ENCODE assay signal across 1 cellular context in the genomic region with DNA sequence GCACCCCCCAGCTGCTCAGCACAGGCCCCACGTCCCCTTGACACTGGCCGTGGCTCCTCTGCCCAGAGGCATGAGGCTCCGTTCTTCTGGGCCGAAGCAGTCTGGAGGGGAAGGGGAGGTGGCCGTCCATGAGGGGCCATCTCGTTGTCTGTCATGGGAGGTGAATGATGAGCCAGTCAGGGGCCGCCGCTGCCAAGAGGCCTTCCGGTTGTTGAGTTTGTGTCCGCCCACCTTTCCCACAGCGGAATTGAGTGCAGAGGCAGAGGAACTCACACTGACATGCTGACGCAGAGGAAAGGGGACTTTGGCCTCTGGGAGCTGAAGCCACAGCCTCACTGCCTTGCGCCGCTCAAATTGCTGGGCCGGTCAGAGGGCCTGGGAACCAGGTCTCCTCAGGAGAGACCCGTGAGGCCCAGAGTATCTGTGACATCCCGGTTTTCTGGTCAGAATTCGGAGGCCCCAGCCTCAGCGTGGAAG.
A peak's percentile ranks its signal among the peaks of the same experiment; 100 is the strongest.
TF ChIP-seq lines count a peak whose summit lies in the region.

No MANE protein-coding gene starts in this region.

TF ChIP-seq in HepG2, 621 proteins besides CTCF, POLR2A, EP300 and RAD21 (continued from another document and continues in another):
- peak; percentile 65; the same call in 1 of the 2 replicates for TF ChIP-seq REPIN1 (CRISPR knock-in tag; IDR thresholded peaks at IDR 0.05; ENCODE audit: borderline replicate concordance, low read depth)
- TF ChIP-seq ARHGAP35 (CRISPR knock-in tag; IDR thresholded peaks at IDR 0.05; ENCODE audit: borderline replicate concordance), result peak; percentile 52; the same call in 1 of the 2 replicates
- peak; percentile 99 for TF ChIP-seq ZNF292 (CRISPR knock-in tag; IDR thresholded peaks at IDR 0.05; ENCODE audit: borderline replicate concordance, low read depth)
- TF ChIP-seq GTF2F1 (IDR thresholded peaks at IDR 0.05; ENCODE audit: low read length), result no peak
- TF ChIP-seq ZNF564 (CRISPR knock-in tag; IDR thresholded peaks at IDR 0.05), result no peak
- peak; percentile 89 for TF ChIP-seq HOXD1 (CRISPR knock-in tag; IDR thresholded peaks at IDR 0.05)
- no peak for TF ChIP-seq ZNF660 (CRISPR knock-in tag; IDR thresholded peaks at IDR 0.05; ENCODE audit: borderline replicate concordance, low read depth)
- no peak for TF ChIP-seq SOX13 (IDR thresholded peaks at IDR 0.05)
- TF ChIP-seq SOX13 (CRISPR knock-in tag; conservative IDR thresholded peaks at IDR 0.05 in 1 of 2, IDR thresholded peaks at IDR 0.05 in 1 of 2), result peak in 1 of 2 experiments; percentile 31; a peak in 1 of 4 replicates
- TF ChIP-seq, protein P1, sequence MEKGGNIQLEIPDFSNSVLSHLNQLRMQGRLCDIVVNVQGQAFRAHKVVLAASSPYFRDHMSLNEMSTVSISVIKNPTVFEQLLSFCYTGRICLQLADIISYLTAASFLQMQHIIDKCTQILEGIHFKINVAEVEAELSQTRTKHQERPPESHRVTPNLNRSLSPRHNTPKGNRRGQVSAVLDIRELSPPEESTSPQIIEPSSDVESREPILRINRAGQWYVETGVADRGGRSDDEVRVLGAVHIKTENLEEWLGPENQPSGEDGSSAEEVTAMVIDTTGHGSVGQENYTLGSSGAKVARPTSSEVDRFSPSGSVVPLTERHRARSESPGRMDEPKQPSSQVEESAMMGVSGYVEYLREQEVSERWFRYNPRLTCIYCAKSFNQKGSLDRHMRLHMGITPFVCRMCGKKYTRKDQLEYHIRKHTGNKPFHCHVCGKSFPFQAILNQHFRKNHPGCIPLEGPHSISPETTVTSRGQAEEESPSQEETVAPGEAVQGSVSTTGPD (CRISPR knock-in tag; IDR thresholded peaks at IDR 0.05), result no peak
- peak; percentile 64; the same call in 1 of the 2 replicates for TF ChIP-seq TBX2 (CRISPR knock-in tag; IDR thresholded peaks at IDR 0.05; ENCODE audit: borderline replicate concordance)
- TF ChIP-seq CCDC6 (CRISPR knock-in tag; IDR thresholded peaks at IDR 0.05), result no peak
- TF ChIP-seq ZNF274 (CRISPR knock-in tag; IDR thresholded peaks at IDR 0.05), result 0 out of 2 replicates have a peak, but pooled peaks have one; percentile 40
- TF ChIP-seq MAFF (IDR thresholded peaks at IDR 0.05; ENCODE audit: low read depth, low read length), result peak; percentile 85
- no peak for TF ChIP-seq GZF1 (CRISPR knock-in tag; IDR thresholded peaks at IDR 0.05)
- TF ChIP-seq, protein P2, sequence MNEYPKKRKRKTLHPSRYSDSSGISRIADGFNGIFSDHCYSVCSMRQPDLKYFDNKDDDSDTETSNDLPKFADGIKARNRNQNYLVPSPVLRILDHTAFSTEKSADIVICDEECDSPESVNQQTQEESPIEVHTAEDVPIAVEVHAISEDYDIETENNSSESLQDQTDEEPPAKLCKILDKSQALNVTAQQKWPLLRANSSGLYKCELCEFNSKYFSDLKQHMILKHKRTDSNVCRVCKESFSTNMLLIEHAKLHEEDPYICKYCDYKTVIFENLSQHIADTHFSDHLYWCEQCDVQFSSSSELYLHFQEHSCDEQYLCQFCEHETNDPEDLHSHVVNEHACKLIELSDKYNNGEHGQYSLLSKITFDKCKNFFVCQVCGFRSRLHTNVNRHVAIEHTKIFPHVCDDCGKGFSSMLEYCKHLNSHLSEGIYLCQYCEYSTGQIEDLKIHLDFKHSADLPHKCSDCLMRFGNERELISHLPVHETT (CRISPR knock-in tag; conservative IDR thresholded peaks at IDR 0.05), result no peak
- peak; percentile 80; the same call in 1 of the 2 replicates for TF ChIP-seq ZFP37 (CRISPR knock-in tag; IDR thresholded peaks at IDR 0.05; ENCODE audit: borderline replicate concordance)
- peak; percentile 66; the same call in 1 of the 2 replicates for TF ChIP-seq ZNF232 (CRISPR knock-in tag; IDR thresholded peaks at IDR 0.05; ENCODE audit: borderline replicate concordance)
- TF ChIP-seq, protein P3, sequence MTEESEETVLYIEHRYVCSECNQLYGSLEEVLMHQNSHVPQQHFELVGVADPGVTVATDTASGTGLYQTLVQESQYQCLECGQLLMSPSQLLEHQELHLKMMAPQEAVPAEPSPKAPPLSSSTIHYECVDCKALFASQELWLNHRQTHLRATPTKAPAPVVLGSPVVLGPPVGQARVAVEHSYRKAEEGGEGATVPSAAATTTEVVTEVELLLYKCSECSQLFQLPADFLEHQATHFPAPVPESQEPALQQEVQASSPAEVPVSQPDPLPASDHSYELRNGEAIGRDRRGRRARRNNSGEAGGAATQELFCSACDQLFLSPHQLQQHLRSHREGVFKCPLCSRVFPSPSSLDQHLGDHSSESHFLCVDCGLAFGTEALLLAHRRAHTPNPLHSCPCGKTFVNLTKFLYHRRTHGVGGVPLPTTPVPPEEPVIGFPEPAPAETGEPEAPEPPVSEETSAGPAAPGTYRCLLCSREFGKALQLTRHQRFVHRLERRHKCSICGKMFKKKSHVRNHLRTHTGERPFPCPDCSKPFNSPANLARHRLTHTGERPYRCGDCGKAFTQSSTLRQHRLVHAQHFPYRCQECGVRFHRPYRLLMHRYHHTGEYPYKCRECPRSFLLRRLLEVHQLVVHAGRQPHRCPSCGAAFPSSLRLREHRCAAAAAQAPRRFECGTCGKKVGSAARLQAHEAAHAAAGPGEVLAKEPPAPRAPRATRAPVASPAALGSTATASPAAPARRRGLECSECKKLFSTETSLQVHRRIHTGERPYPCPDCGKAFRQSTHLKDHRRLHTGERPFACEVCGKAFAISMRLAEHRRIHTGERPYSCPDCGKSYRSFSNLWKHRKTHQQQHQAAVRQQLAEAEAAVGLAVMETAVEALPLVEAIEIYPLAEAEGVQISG (CRISPR knock-in tag; IDR thresholded peaks at IDR 0.05), result peak; percentile 83
- TF ChIP-seq AKAP8 (CRISPR knock-in tag; IDR thresholded peaks at IDR 0.05), result no peak
- TF ChIP-seq ZNF251 (CRISPR knock-in tag; IDR thresholded peaks at IDR 0.05), result no peak
- TF ChIP-seq, protein P4, sequence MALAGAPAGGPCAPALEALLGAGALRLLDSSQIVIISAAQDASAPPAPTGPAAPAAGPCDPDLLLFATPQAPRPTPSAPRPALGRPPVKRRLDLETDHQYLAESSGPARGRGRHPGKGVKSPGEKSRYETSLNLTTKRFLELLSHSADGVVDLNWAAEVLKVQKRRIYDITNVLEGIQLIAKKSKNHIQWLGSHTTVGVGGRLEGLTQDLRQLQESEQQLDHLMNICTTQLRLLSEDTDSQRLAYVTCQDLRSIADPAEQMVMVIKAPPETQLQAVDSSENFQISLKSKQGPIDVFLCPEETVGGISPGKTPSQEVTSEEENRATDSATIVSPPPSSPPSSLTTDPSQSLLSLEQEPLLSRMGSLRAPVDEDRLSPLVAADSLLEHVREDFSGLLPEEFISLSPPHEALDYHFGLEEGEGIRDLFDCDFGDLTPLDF (CRISPR knock-in tag; IDR thresholded peaks at IDR 0.05), result no peak
- peak; percentile 88; the same call in 1 of the 2 replicates for TF ChIP-seq MTF2 (CRISPR knock-in tag; IDR thresholded peaks at IDR 0.05; ENCODE audit: borderline replicate concordance)
- peak; percentile 65 for TF ChIP-seq THAP11 (CRISPR knock-in tag; IDR thresholded peaks at IDR 0.05)
- peak; percentile 97 for TF ChIP-seq MEIS2 (CRISPR knock-in tag; IDR thresholded peaks at IDR 0.05)
- TF ChIP-seq, protein P5, sequence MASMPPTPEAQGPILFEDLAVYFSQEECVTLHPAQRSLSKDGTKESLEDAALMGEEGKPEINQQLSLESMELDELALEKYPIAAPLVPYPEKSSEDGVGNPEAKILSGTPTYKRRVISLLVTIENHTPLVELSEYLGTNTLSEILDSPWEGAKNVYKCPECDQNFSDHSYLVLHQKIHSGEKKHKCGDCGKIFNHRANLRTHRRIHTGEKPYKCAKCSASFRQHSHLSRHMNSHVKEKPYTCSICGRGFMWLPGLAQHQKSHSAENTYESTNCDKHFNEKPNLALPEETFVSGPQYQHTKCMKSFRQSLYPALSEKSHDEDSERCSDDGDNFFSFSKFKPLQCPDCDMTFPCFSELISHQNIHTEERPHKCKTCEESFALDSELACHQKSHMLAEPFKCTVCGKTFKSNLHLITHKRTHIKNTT (CRISPR knock-in tag; IDR thresholded peaks at IDR 0.05), result no peak
- TF ChIP-seq ADNP (CRISPR knock-in tag; IDR thresholded peaks at IDR 0.05), result peak; percentile 31; the same call in 1 of the 2 replicates
- no peak for TF ChIP-seq NAIF1 (CRISPR knock-in tag; IDR thresholded peaks at IDR 0.05; ENCODE audit: borderline replicate concordance)
- TF ChIP-seq BRD4 (CRISPR knock-in tag; IDR thresholded peaks at IDR 0.05), result peak; percentile 59; the same call in 1 of the 2 replicates
- TF ChIP-seq, protein P6, sequence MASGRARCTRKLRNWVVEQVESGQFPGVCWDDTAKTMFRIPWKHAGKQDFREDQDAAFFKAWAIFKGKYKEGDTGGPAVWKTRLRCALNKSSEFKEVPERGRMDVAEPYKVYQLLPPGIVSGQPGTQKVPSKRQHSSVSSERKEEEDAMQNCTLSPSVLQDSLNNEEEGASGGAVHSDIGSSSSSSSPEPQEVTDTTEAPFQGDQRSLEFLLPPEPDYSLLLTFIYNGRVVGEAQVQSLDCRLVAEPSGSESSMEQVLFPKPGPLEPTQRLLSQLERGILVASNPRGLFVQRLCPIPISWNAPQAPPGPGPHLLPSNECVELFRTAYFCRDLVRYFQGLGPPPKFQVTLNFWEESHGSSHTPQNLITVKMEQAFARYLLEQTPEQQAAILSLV (CRISPR knock-in tag; IDR thresholded peaks at IDR 0.05; ENCODE audit: borderline replicate concordance), result 0 out of 2 replicates have a peak, but pooled peaks have one; percentile 51
- TF ChIP-seq, protein P7, sequence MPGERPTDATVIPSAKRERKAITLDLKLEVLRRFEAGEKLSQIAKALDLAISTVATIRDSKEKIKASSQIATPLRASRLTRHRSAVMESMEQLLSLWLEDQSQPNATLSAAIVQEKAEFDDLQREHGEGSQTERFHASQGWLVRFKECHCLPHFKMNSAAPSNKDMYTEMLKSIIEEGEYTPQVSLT (CRISPR knock-in tag; IDR thresholded peaks at IDR 0.05; ENCODE audit: borderline replicate concordance, low read depth), result no peak
- TF ChIP-seq, protein P8, sequence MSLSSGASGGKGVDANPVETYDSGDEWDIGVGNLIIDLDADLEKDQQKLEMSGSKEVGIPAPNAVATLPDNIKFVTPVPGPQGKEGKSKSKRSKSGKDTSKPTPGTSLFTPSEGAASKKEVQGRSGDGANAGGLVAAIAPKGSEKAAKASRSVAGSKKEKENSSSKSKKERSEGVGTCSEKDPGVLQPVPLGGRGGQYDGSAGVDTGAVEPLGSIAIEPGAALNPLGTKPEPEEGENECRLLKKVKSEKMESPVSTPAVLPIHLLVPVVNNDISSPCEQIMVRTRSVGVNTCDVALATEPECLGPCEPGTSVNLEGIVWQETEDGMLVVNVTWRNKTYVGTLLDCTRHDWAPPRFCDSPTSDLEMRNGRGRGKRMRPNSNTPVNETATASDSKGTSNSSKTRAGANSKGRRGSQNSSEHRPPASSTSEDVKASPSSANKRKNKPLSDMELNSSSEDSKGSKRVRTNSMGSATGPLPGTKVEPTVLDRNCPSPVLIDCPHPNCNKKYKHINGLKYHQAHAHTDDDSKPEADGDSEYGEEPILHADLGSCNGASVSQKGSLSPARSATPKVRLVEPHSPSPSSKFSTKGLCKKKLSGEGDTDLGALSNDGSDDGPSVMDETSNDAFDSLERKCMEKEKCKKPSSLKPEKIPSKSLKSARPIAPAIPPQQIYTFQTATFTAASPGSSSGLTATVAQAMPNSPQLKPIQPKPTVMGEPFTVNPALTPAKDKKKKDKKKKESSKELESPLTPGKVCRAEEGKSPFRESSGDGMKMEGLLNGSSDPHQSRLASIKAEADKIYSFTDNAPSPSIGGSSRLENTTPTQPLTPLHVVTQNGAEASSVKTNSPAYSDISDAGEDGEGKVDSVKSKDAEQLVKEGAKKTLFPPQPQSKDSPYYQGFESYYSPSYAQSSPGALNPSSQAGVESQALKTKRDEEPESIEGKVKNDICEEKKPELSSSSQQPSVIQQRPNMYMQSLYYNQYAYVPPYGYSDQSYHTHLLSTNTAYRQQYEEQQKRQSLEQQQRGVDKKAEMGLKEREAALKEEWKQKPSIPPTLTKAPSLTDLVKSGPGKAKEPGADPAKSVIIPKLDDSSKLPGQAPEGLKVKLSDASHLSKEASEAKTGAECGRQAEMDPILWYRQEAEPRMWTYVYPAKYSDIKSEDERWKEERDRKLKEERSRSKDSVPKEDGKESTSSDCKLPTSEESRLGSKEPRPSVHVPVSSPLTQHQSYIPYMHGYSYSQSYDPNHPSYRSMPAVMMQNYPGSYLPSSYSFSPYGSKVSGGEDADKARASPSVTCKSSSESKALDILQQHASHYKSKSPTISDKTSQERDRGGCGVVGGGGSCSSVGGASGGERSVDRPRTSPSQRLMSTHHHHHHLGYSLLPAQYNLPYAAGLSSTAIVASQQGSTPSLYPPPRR (CRISPR knock-in tag; IDR thresholded peaks at IDR 0.05; ENCODE audit: borderline replicate concordance), result no peak
- TF ChIP-seq GABPB1 (CRISPR knock-in tag; IDR thresholded peaks at IDR 0.05), result peak; percentile 92
- TF ChIP-seq MXI1 (IDR thresholded peaks at IDR 0.05; ENCODE audit: borderline replicate concordance, low read depth, low read length), result no peak; the same call in 2 of the 3 replicates
- no peak for TF ChIP-seq ZNF550 (CRISPR knock-in tag; IDR thresholded peaks at IDR 0.05; ENCODE audit: borderline replicate concordance)
- TF ChIP-seq ZC3H13 (CRISPR knock-in tag; IDR thresholded peaks at IDR 0.05), result no peak
- TF ChIP-seq, protein P9, sequence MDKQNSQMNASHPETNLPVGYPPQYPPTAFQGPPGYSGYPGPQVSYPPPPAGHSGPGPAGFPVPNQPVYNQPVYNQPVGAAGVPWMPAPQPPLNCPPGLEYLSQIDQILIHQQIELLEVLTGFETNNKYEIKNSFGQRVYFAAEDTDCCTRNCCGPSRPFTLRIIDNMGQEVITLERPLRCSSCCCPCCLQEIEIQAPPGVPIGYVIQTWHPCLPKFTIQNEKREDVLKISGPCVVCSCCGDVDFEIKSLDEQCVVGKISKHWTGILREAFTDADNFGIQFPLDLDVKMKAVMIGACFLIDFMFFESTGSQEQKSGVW (CRISPR knock-in tag; IDR thresholded peaks at IDR 0.05; ENCODE audit: borderline replicate concordance), result no peak
- TF ChIP-seq GATA4 (IDR thresholded peaks at IDR 0.05; ENCODE audit: borderline replicate concordance, low read depth), result no peak
- peak; percentile 59 for TF ChIP-seq YY1 (IDR thresholded peaks at IDR 0.05; ENCODE audit: insufficient read depth, insufficient replicate concordance, low read depth, low read length)
- peak; percentile 80 to 91 for TF ChIP-seq MAFK (conservative IDR thresholded peaks at IDR 0.05 in 1 of 2, IDR thresholded peaks at IDR 0.05 in 1 of 2; ENCODE audit: low read length in 2 of 2)
- no peak for TF ChIP-seq NONO (IDR thresholded peaks at IDR 0.05)
- peak; percentile 44; the same call in 1 of the 2 replicates for TF ChIP-seq NONO (CRISPR knock-in tag; conservative IDR thresholded peaks at IDR 0.05)
- no peak for TF ChIP-seq PRPF4 (IDR thresholded peaks at IDR 0.05; ENCODE audit: low read depth, low read length, poor library complexity, severe bottlenecking)
- peak; percentile 61; the same call in 1 of the 2 replicates for TF ChIP-seq IRF2 (CRISPR knock-in tag; IDR thresholded peaks at IDR 0.05)
- peak; percentile 46 for TF ChIP-seq ZNF883 (CRISPR knock-in tag; IDR thresholded peaks at IDR 0.05; ENCODE audit: not compliant biosample characterization)
- TF ChIP-seq ZNF747 (CRISPR knock-in tag; IDR thresholded peaks at IDR 0.05; ENCODE audit: borderline replicate concordance), result 0 out of 2 replicates have a peak, but pooled peaks have one; percentile 27
- TF ChIP-seq, protein P10, sequence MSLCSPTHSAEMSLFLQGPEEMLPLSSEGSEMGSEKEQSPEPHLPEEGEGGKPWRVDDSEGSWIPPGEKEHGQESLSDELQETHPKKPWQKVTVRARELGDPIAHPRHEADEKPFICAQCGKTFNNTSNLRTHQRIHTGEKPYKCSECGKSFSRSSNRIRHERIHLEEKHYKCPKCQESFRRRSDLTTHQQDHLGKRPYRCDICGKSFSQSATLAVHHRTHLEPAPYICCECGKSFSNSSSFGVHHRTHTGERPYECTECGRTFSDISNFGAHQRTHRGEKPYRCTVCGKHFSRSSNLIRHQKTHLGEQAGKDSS (CRISPR knock-in tag; IDR thresholded peaks at IDR 0.05; ENCODE audit: borderline replicate concordance, low read depth), result no peak
- TF ChIP-seq ZNF615 (CRISPR knock-in tag; IDR thresholded peaks at IDR 0.05; ENCODE audit: borderline replicate concordance), result no peak
